Comparison of ENCODE assay signal across 1 cellular context in the genomic region with DNA sequence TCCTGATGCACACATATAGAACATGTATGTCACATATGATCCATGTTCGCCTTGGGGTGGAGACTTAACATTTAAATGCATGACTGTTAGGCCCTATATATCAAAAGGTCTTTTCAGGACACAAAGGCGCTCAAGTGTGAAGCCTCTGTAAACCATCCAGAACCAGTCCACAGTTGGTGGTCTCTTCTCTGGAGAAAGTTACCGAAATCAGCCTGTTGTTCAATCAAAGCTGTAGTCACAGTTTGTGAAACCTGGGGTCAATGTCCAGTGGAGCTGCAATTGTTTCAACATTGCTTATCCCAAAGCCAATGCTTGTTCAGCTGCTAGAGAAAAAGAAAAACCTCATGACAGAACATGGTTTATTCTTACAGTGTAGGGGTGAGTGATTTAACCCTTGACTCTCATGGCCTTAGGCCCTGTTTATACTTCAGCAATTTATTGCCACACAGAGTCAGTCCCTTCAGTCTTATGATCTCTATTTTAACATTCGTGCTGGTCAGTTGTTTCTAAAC.
TF ChIP-seq lines count a peak whose summit lies in the region.

No MANE protein-coding gene starts in this region.

TF ChIP-seq in HepG2, 621 proteins besides CTCF, POLR2A, EP300 and RAD21 (continued from another document and continues in another):
- TF ChIP-seq, protein P1, sequence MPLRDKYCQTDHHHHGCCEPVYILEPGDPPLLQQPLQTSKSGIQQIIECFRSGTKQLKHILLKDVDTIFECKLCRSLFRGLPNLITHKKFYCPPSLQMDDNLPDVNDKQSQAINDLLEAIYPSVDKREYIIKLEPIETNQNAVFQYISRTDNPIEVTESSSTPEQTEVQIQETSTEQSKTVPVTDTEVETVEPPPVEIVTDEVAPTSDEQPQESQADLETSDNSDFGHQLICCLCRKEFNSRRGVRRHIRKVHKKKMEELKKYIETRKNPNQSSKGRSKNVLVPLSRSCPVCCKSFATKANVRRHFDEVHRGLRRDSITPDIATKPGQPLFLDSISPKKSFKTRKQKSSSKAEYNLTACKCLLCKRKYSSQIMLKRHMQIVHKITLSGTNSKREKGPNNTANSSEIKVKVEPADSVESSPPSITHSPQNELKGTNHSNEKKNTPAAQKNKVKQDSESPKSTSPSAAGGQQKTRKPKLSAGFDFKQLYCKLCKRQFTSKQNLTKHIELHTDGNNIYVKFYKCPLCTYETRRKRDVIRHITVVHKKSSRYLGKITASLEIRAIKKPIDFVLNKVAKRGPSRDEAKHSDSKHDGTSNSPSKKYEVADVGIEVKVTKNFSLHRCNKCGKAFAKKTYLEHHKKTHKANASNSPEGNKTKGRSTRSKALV (CRISPR knock-in tag; IDR thresholded peaks at IDR 0.05), result no peak
- TF ChIP-seq ZNF580 (CRISPR knock-in tag; IDR thresholded peaks at IDR 0.05; ENCODE audit: borderline replicate concordance, low read depth) (0 out of 2 replicates have a peak, but pooled peaks have one; percentile 45), DBP (CRISPR knock-in tag; IDR thresholded peaks at IDR 0.05; ENCODE audit: not compliant biosample characterization) (no peak), MTA3 (CRISPR knock-in tag; IDR thresholded peaks at IDR 0.05) (no peak), NR2F1 (CRISPR knock-in tag; IDR thresholded peaks at IDR 0.05) (peak in 1 of 2 experiments; percentile 48; a peak in 1 of 4 replicates), HDAC1 (CRISPR knock-in tag; IDR thresholded peaks at IDR 0.05) (peak; percentile 48; the same call in 1 of the 2 replicates), NFATC3 (CRISPR knock-in tag; IDR thresholded peaks at IDR 0.05) (no peak), DZIP1 (CRISPR knock-in tag; IDR thresholded peaks at IDR 0.05) (no peak), BCL6 (CRISPR knock-in tag; IDR thresholded peaks at IDR 0.05) (peak; percentile 64), NR2F6 (IDR thresholded peaks at IDR 0.05) (peak; percentile 80), NR2F6 (CRISPR knock-in tag; IDR thresholded peaks at IDR 0.05) (peak; percentile 71), HOXA7 (CRISPR knock-in tag; IDR thresholded peaks at IDR 0.05) (no peak), ZMYM3 (CRISPR knock-in tag; IDR thresholded peaks at IDR 0.05) (peak; percentile 83; the same call in 1 of the 2 replicates), ZSCAN12 (CRISPR knock-in tag; IDR thresholded peaks at IDR 0.05) (no peak), CCDC6 (CRISPR knock-in tag; IDR thresholded peaks at IDR 0.05) (no peak), SKIL (CRISPR knock-in tag; IDR thresholded peaks at IDR 0.05; ENCODE audit: borderline replicate concordance) (no peak), GLI4 (CRISPR knock-in tag; IDR thresholded peaks at IDR 0.05; ENCODE audit: borderline replicate concordance) (no peak), ZNF652 (CRISPR knock-in tag; IDR thresholded peaks at IDR 0.05; ENCODE audit: borderline replicate concordance, low read depth) (peak; percentile 97), ATF4 (CRISPR knock-in tag; IDR thresholded peaks at IDR 0.05) (no peak; a peak in 1 of 4 replicates), HMGXB3 (CRISPR knock-in tag; IDR thresholded peaks at IDR 0.05; ENCODE audit: borderline replicate concordance) (0 out of 2 replicates have a peak, but pooled peaks have one; percentile 51), FOXA3 (CRISPR knock-in tag; IDR thresholded peaks at IDR 0.05) (peak; percentile 73), AFF4 (CRISPR knock-in tag; IDR thresholded peaks at IDR 0.05) (no peak), ZNF207 (IDR thresholded peaks at IDR 0.05; ENCODE audit: borderline replicate concordance) (no peak), ZNF747 (CRISPR knock-in tag; IDR thresholded peaks at IDR 0.05; ENCODE audit: borderline replicate concordance) (no peak), HMG20A (CRISPR knock-in tag; IDR thresholded peaks at IDR 0.05; ENCODE audit: borderline replicate concordance) (peak; percentile 50; the same call in 1 of the 2 replicates), PRMT3 (CRISPR knock-in tag; IDR thresholded peaks at IDR 0.05; ENCODE audit: borderline replicate concordance, low read depth) (no peak)
- TF ChIP-seq, protein P2, sequence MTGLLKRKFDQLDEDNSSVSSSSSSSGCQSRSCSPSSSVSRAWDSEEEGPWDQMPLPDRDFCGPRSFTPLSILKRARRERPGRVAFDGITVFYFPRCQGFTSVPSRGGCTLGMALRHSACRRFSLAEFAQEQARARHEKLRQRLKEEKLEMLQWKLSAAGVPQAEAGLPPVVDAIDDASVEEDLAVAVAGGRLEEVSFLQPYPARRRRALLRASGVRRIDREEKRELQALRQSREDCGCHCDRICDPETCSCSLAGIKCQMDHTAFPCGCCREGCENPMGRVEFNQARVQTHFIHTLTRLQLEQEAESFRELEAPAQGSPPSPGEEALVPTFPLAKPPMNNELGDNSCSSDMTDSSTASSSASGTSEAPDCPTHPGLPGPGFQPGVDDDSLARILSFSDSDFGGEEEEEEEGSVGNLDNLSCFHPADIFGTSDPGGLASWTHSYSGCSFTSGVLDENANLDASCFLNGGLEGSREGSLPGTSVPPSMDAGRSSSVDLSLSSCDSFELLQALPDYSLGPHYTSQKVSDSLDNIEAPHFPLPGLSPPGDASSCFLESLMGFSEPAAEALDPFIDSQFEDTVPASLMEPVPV (CRISPR knock-in tag; IDR thresholded peaks at IDR 0.05), result no peak
- TF ChIP-seq, protein P3, sequence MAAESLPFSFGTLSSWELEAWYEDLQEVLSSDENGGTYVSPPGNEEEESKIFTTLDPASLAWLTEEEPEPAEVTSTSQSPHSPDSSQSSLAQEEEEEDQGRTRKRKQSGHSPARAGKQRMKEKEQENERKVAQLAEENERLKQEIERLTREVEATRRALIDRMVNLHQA (CRISPR knock-in tag; IDR thresholded peaks at IDR 0.05), result no peak
- TF ChIP-seq, protein P4, sequence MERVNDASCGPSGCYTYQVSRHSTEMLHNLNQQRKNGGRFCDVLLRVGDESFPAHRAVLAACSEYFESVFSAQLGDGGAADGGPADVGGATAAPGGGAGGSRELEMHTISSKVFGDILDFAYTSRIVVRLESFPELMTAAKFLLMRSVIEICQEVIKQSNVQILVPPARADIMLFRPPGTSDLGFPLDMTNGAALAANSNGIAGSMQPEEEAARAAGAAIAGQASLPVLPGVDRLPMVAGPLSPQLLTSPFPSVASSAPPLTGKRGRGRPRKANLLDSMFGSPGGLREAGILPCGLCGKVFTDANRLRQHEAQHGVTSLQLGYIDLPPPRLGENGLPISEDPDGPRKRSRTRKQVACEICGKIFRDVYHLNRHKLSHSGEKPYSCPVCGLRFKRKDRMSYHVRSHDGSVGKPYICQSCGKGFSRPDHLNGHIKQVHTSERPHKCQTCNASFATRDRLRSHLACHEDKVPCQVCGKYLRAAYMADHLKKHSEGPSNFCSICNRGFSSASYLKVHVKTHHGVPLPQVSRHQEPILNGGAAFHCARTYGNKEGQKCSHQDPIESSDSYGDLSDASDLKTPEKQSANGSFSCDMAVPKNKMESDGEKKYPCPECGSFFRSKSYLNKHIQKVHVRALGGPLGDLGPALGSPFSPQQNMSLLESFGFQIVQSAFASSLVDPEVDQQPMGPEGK (CRISPR knock-in tag; IDR thresholded peaks at IDR 0.05), result peak; percentile 56
